ENCODE assay signal across 18 cellular contexts in genomic region chr6:159989471-159989870, GRCh38. TPM values are rescaled to one million over a fixed set of nuclear protein-coding genes. Genes with fewer than 3 reads are reported as not detected.
DNase-seq lines count a peak whose midpoint lies in the region; ATAC-seq lines count a peak whose summit lies in the region.
"Had no signal": no experiment of that assay in that cellular context is flagged by ENCODE, and none has a peak within 500 bp of the region (broad histone marks: within the 10 kb centered on the region; RNA-seq: fewer than 3 reads in every experiment).

No MANE protein-coding gene starts in this region.

- no peak overlapping the region for H3K14ac ChIP-seq in mesenchymal stem cell (ENCODE audit: low read length in 2 of 2)

- H3K4me3 ChIP-seq in mesenchymal stem cell (ENCODE audit: insufficient read depth in 1 of 2, low read depth in 1 of 2, low read length in 2 of 2): peak overlapping the region in 1 of 2 experiments; percentile 2
- H3K4me3 ChIP-seq in aorta (ENCODE audit: low read length in 2 of 2): no peak overlapping the region
- H3K4me3 ChIP-seq: HAP-1, mucosa of descending colon, pancreas, Peyer's patch, suprapubic skin had no signal

- no peak overlapping the region for H2AK5ac ChIP-seq in mesenchymal stem cell (ENCODE audit: low read length, severe bottlenecking)

- no peak overlapping the region for H3K4me2 ChIP-seq in mesenchymal stem cell (ENCODE audit: low read length, poor library complexity, severe bottlenecking)

- no peak overlapping the region for H2AFZ ChIP-seq in mesenchymal stem cell (ENCODE audit: low read depth, low read length)

- no peak overlapping the region for H3K23ac ChIP-seq in mesenchymal stem cell (ENCODE audit: low read length in 2 of 2)

- H3K27me3 Mint-ChIP-seq in stimulated activated naive CD8-positive, alpha-beta T cell treated with anti-CD3 and anti-CD28 coated beads, Interleukin-15, Interleukin-2, amounts not matched to agents 100 ng/mL and 50 ng/mL, for 24 hours: no peaks in the 10 kb centered on the region
- H3K27me3 Mint-ChIP-seq in activated T-helper 17 cell treated with anti-CD3 and anti-CD28 coated beads, Interleukin-2, amount 50 U/mL, for 72 hours: no peaks in the 10 kb centered on the region

- peaks cover 40% of the 10 kb centered on the region for H3K36me3 Mint-ChIP-seq in stimulated activated naive CD8-positive, alpha-beta T cell treated with anti-CD3 and anti-CD28 coated beads, Interleukin-15, Interleukin-2, amounts not matched to agents 100 ng/mL and 50 ng/mL, for 24 hours (ENCODE audit: low read depth)
- H3K36me3 Mint-ChIP-seq in activated T-helper 17 cell treated with anti-CD3 and anti-CD28 coated beads, Interleukin-2, amount 50 U/mL, for 72 hours (ENCODE audit: low read depth): peaks cover 34% of the 10 kb centered on the region

- no peaks in the 10 kb centered on the region for H3K27me3 ChIP-seq in mesenchymal stem cell (ENCODE audit: control insufficient read depth in 1 of 2, insufficient read depth in 1 of 2, low read length in 2 of 2)
- no peaks in the 10 kb centered on the region for H3K27me3 ChIP-seq in aorta (ENCODE audit: control insufficient read depth in 1 of 2, insufficient read depth in 2 of 2, low read length in 1 of 2)
- H3K27me3 ChIP-seq: pancreas, Peyer's patch, suprapubic skin had no signal

- intact Hi-C loops in aorta (cut with DNase I): no loop called here
- intact Hi-C loops in left colon (cut with DNase I, micrococcal nuclease): no loop called here

- H3K79me1 ChIP-seq in mesenchymal stem cell (replicated peaks; ENCODE audit: low read length, poor library complexity, severe bottlenecking): peaks cover 5% of the 10 kb centered on the region

- peaks cover 94% of the 10 kb centered on the region for H3K4me1 Mint-ChIP-seq in stimulated activated naive CD8-positive, alpha-beta T cell treated with anti-CD3 and anti-CD28 coated beads, Interleukin-15, Interleukin-2, amounts not matched to agents 100 ng/mL and 50 ng/mL, for 24 hours (ENCODE audit: low read depth)
- peaks cover 29% of the 10 kb centered on the region for H3K4me1 Mint-ChIP-seq in activated T-helper 17 cell treated with anti-CD3 and anti-CD28 coated beads, Interleukin-2, amount 50 U/mL, for 72 hours

- no peak for DNase-seq in stimulated activated naive CD8-positive, alpha-beta T cell treated with anti-CD3 and anti-CD28 coated beads, Interleukin-15, Interleukin-2, amounts not matched to agents 100 U/mL and 50 U/mL, for 24 hours
- DNase-seq in mesenchymal stem cell: no peak
- DNase-seq in aorta: no peak
- DNase-seq in left colon: no peak
- DNase-seq: activated CD4-positive, alpha-beta T cell treated with anti-CD3 and anti-CD28 coated beads for 1 hour; effector CD4-positive, alpha-beta T cell; mucosa of descending colon; NCI-H146; NCI-H524 treated with DMSO at 0.1 percent for 48 hours; pancreas; Peyer's patch; stimulated activated CD4-positive, alpha-beta T cell treated with anti-CD3 and anti-CD28 coated beads, Interleukin-12 subunit alpha, Interleukin-12 subunit beta, amount 100 ng/mL, for 4 hours had no signal

- peaks cover 17% of the 10 kb centered on the region for H3K4me1 ChIP-seq in mesenchymal stem cell (ENCODE audit: control insufficient read depth, insufficient read depth, low read depth, low read length)
- peaks cover 0 to 6% of the 10 kb centered on the region in 2 donors for H3K4me1 ChIP-seq in aorta (ENCODE audit: control insufficient read depth in 1 of 2, insufficient read depth in 2 of 2, low read length in 2 of 2)

- peak overlapping the region; percentile 18 for H3K27ac ChIP-seq in mesenchymal stem cell (ENCODE audit: low read length, poor library complexity, severe bottlenecking)
- H3K27ac ChIP-seq in aorta (ENCODE audit: low read depth in 1 of 2, low read length in 2 of 2): no peak overlapping the region
- H3K27ac ChIP-seq: pancreas, Peyer's patch had no signal

- peak overlapping the region; percentile 81 for H3K27ac Mint-ChIP-seq in stimulated activated naive CD8-positive, alpha-beta T cell treated with anti-CD3 and anti-CD28 coated beads, Interleukin-15, Interleukin-2, amounts not matched to agents 100 ng/mL and 50 ng/mL, for 24 hours
- peak overlapping the region; percentile 50 for H3K27ac Mint-ChIP-seq in activated T-helper 17 cell treated with anti-CD3 and anti-CD28 coated beads, Interleukin-2, amount 50 U/mL, for 72 hours

- 100% methylated on average over 1 of the region's 2 CpGs for WGBS in mesenchymal stem cell
- 16 to 20% methylated on average over 2 of the region's 2 CpGs for WGBS in aorta, 2 donors

- H3K4ac ChIP-seq in mesenchymal stem cell (ENCODE audit: low read depth in 1 of 2, low read length in 2 of 2): no peak overlapping the region

- no peak overlapping the region for H2BK15ac ChIP-seq in mesenchymal stem cell (ENCODE audit: low read depth, poor library complexity, severe bottlenecking)

- no peak overlapping the region for H4K91ac ChIP-seq in mesenchymal stem cell (ENCODE audit: low read length)

- no peak overlapping the region for H2BK120ac ChIP-seq in mesenchymal stem cell (ENCODE audit: low read depth, low read length)

- H3K9me3 ChIP-seq in mesenchymal stem cell (ENCODE audit: control insufficient read depth, low read length) (no peaks in the 10 kb centered on the region), aorta (ENCODE audit: control insufficient read depth, low read length) (no peaks in the 10 kb centered on the region)
- H3K9me3 ChIP-seq: HAP-1, mucosa of descending colon, pancreas, Peyer's patch, suprapubic skin had no signal

- H2BK12ac ChIP-seq in mesenchymal stem cell (ENCODE audit: low read length in 2 of 2): no peak overlapping the region

- peak overlapping the region; percentile 27 for H3K4me3 Mint-ChIP-seq in stimulated activated naive CD8-positive, alpha-beta T cell treated with anti-CD3 and anti-CD28 coated beads, Interleukin-15, Interleukin-2, amounts not matched to agents 100 ng/mL and 50 ng/mL, for 24 hours
- peak overlapping the region; percentile 35 for H3K4me3 Mint-ChIP-seq in activated T-helper 17 cell treated with anti-CD3 and anti-CD28 coated beads, Interleukin-2, amount 50 U/mL, for 72 hours

- H3K9me3 Mint-ChIP-seq in stimulated activated naive CD8-positive, alpha-beta T cell treated with anti-CD3 and anti-CD28 coated beads, Interleukin-15, Interleukin-2, amounts not matched to agents 100 ng/mL and 50 ng/mL, for 24 hours: peaks cover 6% of the 10 kb centered on the region
- no peaks in the 10 kb centered on the region for H3K9me3 Mint-ChIP-seq in activated T-helper 17 cell treated with anti-CD3 and anti-CD28 coated beads, Interleukin-2, amount 50 U/mL, for 72 hours

- no peak for ATAC-seq in stimulated activated naive CD8-positive, alpha-beta T cell treated with anti-CD3 and anti-CD28 coated beads, Interleukin-15, Interleukin-2, amounts not matched to agents 100 U/mL and 50 U/mL, for 24 hours
- ATAC-seq in activated T-helper 17 cell treated with anti-CD3 and anti-CD28 coated beads, Interleukin-2, amount 50 U/mL, for 72 hours (replicated peaks): no peak
- ATAC-seq in aorta (ENCODE audit: low FRiP score) (peak; percentile 52), GM18873 (IDR thresholded peaks at IDR 0.05; ENCODE audit: low FRiP score, unreplicated experiment) (no peak), left colon (no peak), GM18861 (IDR thresholded peaks at IDR 0.05; ENCODE audit: unreplicated experiment) (no peak)

- no peak overlapping the region for H2BK5ac ChIP-seq in mesenchymal stem cell (ENCODE audit: low read depth, low read length, poor library complexity, severe bottlenecking)

- H3K36me3 ChIP-seq in mesenchymal stem cell (ENCODE audit: control insufficient read depth in 1 of 2, insufficient read depth in 2 of 2, low read depth in 1 of 2, low read length in 2 of 2) (peaks cover 0 to 21% of the 10 kb centered on the region in 2 experiments), aorta (ENCODE audit: control insufficient read depth in 1 of 2, insufficient read depth in 2 of 2, low read length in 1 of 2) (no peaks in the 10 kb centered on the region)
- H3K36me3 ChIP-seq: pancreas had no signal

- no peak overlapping the region for H4K8ac ChIP-seq in mesenchymal stem cell (ENCODE audit: low read length)

- H3K9ac ChIP-seq in mesenchymal stem cell (ENCODE audit: low read length): peak overlapping the region; percentile 47

- peak overlapping the region in 1 of 2 experiments; percentile 30 for H3K18ac ChIP-seq in mesenchymal stem cell (ENCODE audit: low read depth in 1 of 2, low read length in 2 of 2)

RNA-seq across cellular contexts. Expression of gene IGF2R, which starts 20.6 kb away (rescaled TPM):
- total RNA-seq in activated T-helper 17 cell treated with anti-CD3 and anti-CD28 coated beads, Interleukin-2, amount 50 U/mL, for 72 hours: 10 to 100 TPM; 68.2 to 82.2 TPM
- polyA plus RNA-seq in mesenchymal stem cell (2013, experiment 1 of 2): 109 TPM
- polyA plus RNA-seq in mesenchymal stem cell (2013, experiment 2 of 2): 99.8 TPM
- total RNA-seq in aorta (10 to 100 TPM; 76.8 to 82.0 TPM), left colon (100 to 1,000 TPM in 1 of 2 donors, 10 to 100 TPM in 1; 97.3 to 100 TPM)
- 10 to 100 TPM in 1 of 2 donors, 1 to 10 TPM in 1; 5.8 to 32.4 TPM for polyA plus RNA-seq in aorta
